ENCODE assay signal across 8 cellular contexts in the genomic region with DNA sequence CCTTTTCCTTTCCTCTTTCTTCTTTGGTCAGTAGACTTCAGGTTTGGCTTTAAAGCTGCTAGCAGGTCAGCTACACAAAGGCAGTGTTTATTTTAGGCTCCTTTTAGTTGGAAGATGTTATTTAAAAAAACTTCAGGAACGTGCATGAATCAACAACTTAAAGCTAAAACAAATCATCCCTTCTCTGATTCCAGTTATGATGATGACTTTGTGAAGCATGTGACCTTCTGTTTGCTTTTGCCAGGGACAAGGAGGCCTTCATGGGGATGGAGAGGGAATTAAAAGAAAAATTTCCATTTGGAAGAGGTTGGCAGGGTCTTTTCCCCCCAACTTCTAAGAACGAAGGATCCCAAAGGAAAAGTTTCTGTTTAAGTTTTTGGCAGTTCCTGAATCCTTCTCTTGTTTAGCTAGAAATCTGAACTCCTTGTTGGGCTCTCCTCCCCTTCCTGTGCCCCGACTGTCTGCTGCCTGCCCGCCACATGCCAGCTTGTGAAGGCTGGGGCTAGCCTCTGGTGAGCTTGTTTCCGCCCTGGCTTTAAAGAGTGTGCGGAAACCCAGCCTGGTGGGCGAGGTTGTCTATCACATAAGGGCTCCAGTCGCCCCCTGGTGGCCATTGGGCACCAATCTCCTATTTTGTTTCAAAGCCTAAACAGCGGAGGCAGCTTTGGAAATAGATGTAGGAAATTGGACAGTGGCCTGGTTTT. TPM values are rescaled to one million over a fixed set of nuclear protein-coding genes. Genes with fewer than 3 reads are reported as not detected.
A peak's percentile ranks its signal among the peaks of the same experiment; 100 is the strongest.
DNase-seq lines count a peak whose midpoint lies in the region; ATAC-seq and TF ChIP-seq lines count a peak whose summit lies in the region.

No MANE protein-coding gene starts in this region.

- H3K9ac ChIP-seq in skeletal muscle satellite cell (ENCODE audit: low read depth, low read length) = peak overlapping the region; percentile 62

- peak overlapping the region; percentile 28 for H3K4me2 ChIP-seq in skeletal muscle satellite cell (ENCODE audit: low read length)

- no peaks in the 10 kb centered on the region for H3K27me3 ChIP-seq in right atrium auricular region
- no peaks in the 10 kb centered on the region for H3K27me3 ChIP-seq in skeletal muscle satellite cell (ENCODE audit: control insufficient read depth, insufficient read depth, low read length)

- H3K27ac ChIP-seq in right atrium auricular region = peak overlapping the region in 1 of 2 donors; percentile 36

- DNase-seq in AG04449 (ENCODE audit: low read depth, low spot score) (no peak), NCI-H1694 (lab: John Stamatoyannopoulos, UW) (peak; percentile 97), T1000 (lab: John Stamatoyannopoulos, UW) (peak; percentile 17), anterior cingulate cortex (lab: John Stamatoyannopoulos, UW) (peak in 54 of 58 donors; percentile 22 to 88 (median 58)), right atrium auricular region (ENCODE audit: low spot score) (peak; percentile 89)

- H3K4me1 ChIP-seq in right atrium auricular region (no peaks in the 10 kb centered on the region), skeletal muscle satellite cell (ENCODE audit: control insufficient read depth, insufficient read depth, low read length) (peaks cover 17% of the 10 kb centered on the region)

- TF ChIP-seq CTCF in AG04449 (IDR thresholded peaks at IDR 0.05; ENCODE audit: insufficient read depth, low read length, missing control alignments) = peak; percentile 81
- peak; percentile 62 to 95 for TF ChIP-seq CTCF in right atrium auricular region (IDR thresholded peaks at IDR 0.05)

- H3K36me3 ChIP-seq in right atrium auricular region (peaks cover 58% of the 10 kb centered on the region), skeletal muscle satellite cell (ENCODE audit: insufficient read depth, low read length) (peaks cover 73% of the 10 kb centered on the region)

- CTCF ChIA-PET in AG04449 (lab: Yijun Ruan, JAX) = interaction anchor here (0.6 to 23.5 kb wide), 54 partner anchors 3 to 609 kb away, joined by 3 to 546 read pairs (median 4); partner anchors contain the start of genes AQP10, ATP8B2 and HAX1

- H3K4me3 ChIP-seq in AG04449 (ENCODE audit: low read depth, low read length) (no peak overlapping the region), right atrium auricular region (no peak overlapping the region), skeletal muscle satellite cell (ENCODE audit: low read length) (no peak overlapping the region)

- POLR2A ChIA-PET in AG04449 (lab: Yijun Ruan, JAX) = interaction anchor here (1.2 to 2.4 kb wide), 3 partner anchors 9 to 57 kb away, joined by 3 to 11 read pairs (median 3); partner anchors contain the start of gene ATP8B2

- H3K9me3 ChIP-seq in right atrium auricular region (no peaks in the 10 kb centered on the region), skeletal muscle satellite cell (replicated peaks; ENCODE audit: low read length) (no peaks in the 10 kb centered on the region)

- ATAC-seq in GM18907 (IDR thresholded peaks at IDR 0.05; ENCODE audit: unreplicated experiment) (peak; percentile 73), GM21717 (IDR thresholded peaks at IDR 0.05; ENCODE audit: unreplicated experiment) (no peak)

RNA-seq across cellular contexts. Expression of gene ATP8B2, which starts 9.5 kb away (rescaled TPM):
- 10 to 100 TPM; 22.8 to 82.5 TPM for total RNA-seq in right atrium auricular region
- 117 and 122 TPM in 2 replicates for total RNA-seq in skeletal muscle satellite cell (2012; rRNA removed)

RNA-seq across cellular contexts. Expression of gene AQP10, which starts 13.9 kb away (rescaled TPM):
- total RNA-seq in right atrium auricular region = not detected
- not detected in 2 replicates for total RNA-seq in skeletal muscle satellite cell (2012; rRNA removed)
